8 cellular contexts compared by ENCODE assay signal in the genomic region with DNA sequence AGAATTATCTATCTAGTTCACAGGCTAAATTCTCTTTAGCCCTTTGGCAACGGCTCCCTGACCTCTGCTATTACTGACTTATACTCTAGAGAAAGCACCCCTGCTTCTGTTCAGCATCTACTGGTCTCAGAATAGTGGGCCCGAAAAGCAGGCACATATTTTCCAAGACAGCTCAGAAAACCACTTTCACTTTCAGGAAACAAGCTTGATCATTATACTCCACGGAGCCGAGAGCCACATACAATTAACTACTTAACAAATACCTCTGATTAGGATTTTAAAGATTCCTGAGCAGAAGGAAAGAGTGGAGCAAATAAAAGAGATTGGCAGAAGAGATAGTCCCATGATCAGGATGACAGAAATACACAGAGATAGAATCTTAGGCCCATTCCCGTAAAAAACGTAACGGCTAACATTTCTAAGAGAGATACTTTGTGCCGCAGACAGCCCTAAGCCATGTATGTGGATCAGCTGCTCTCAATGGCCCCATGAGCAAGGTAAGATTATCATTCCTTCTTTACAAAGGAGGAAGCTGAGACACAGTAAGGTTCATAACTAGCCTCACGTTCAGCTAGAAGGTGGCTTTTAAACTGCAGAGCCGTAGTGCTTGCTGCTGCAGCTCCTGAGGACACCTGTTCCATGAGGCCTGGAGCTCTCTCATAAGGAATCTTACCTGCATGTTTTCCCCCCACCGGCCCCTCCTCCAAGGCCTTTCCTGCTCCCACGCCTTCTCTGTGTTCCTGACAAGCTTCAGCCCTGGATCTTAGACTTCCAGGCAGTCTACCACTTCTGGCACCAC.
DNase-seq lines count a peak whose midpoint lies in the region; ATAC-seq and TF ChIP-seq lines count a peak whose summit lies in the region.

No MANE protein-coding gene starts in this region.

- ATAC-seq in T-helper 17 cell (peak; percentile 38), esophagus mucosa (no peak), HG02610 (IDR thresholded peaks at IDR 0.05; ENCODE audit: unreplicated experiment) (no peak)

- no peaks in the 10 kb centered on the region for H4K20me1 ChIP-seq in BLaER1 treated with 17β-estradiol and CSF1 and Interleukin-3, amounts not matched to agents 10 nM and 100 nM
- H4K20me1 ChIP-seq in fibroblast of lung (ENCODE audit: control insufficient read depth, extremely low read depth, insufficient read depth, low read length): no peaks in the 10 kb centered on the region

- no peak for DNase-seq in T-helper 17 cell
- DNase-seq in fibroblast of lung (ENCODE audit: low read depth in 2 of 2): peak; percentile 33 to 56
- no peak for DNase-seq in BE2C
- no peak for DNase-seq in A172 (ENCODE audit: low spot score)

- peak overlapping the region in 10 of 11 experiments; percentile 8 to 74 (median 58); a peak in 19 of 22 replicates for H3K27ac ChIP-seq in BLaER1 treated with 17β-estradiol and CSF1 and Interleukin-3, amounts not matched to agents 10 nM and 100 nM
- no peak overlapping the region for H3K27ac ChIP-seq in fibroblast of lung (ENCODE audit: insufficient read depth, low read length)
- H3K27ac ChIP-seq in parathyroid adenoma: peak overlapping the region; percentile 49

- peaks cover 25 to 91% (median 79%) of the 10 kb centered on the region in 10 experiments for H3K4me1 ChIP-seq in BLaER1 treated with 17β-estradiol and CSF1 and Interleukin-3, amounts not matched to agents 10 nM and 100 nM
- H3K4me1 ChIP-seq in fibroblast of lung (ENCODE audit: control insufficient read depth, extremely low read depth, insufficient read depth, low read length) (no peaks in the 10 kb centered on the region), parathyroid adenoma (peaks cover 9% of the 10 kb centered on the region), BE2C (no peaks in the 10 kb centered on the region)

- H3K27ac Mint-ChIP-seq in T-helper 17 cell: peak overlapping the region; percentile 97

- peak overlapping the region; percentile 68 for H2AFZ ChIP-seq in fibroblast of lung (ENCODE audit: low read length)
- H2AFZ ChIP-seq in parathyroid adenoma: peak overlapping the region; percentile 33

- no peaks in the 10 kb centered on the region for H3K27me3 ChIP-seq in BLaER1 treated with 17β-estradiol and CSF1 and Interleukin-3, amounts not matched to agents 10 nM and 100 nM
- H3K27me3 ChIP-seq in fibroblast of lung (ENCODE audit: control insufficient read depth, insufficient read depth, low read length) (no peaks in the 10 kb centered on the region), parathyroid adenoma (ENCODE audit: control insufficient read depth, insufficient read depth, low read length) (no peaks in the 10 kb centered on the region), BE2C (no peaks in the 10 kb centered on the region)

- H3K4me1 Mint-ChIP-seq in T-helper 17 cell: peaks cover 34% of the 10 kb centered on the region

- peak overlapping the region in 7 of 10 experiments; percentile 1 to 41 (median 26); a peak in 8 of 20 replicates for H3K4me3 ChIP-seq in BLaER1 treated with 17β-estradiol and CSF1 and Interleukin-3, amounts not matched to agents 10 nM and 100 nM
- peak overlapping the region in 2 of 4 experiments; percentile 2 to 4 for H3K4me3 ChIP-seq in fibroblast of lung (replicated peaks in 1 of 4; ENCODE audit: control extremely low read depth in 1 of 4, insufficient read depth in 1 of 4, low read depth in 3 of 4, low read length in 4 of 4)
- no peak overlapping the region for H3K4me3 ChIP-seq in parathyroid adenoma (ENCODE audit: low read depth, low read length)
- no peak overlapping the region for H3K4me3 ChIP-seq in BE2C (ENCODE audit: low read depth, low read length)

- H3K36me3 Mint-ChIP-seq in T-helper 17 cell (ENCODE audit: low read depth): no peaks in the 10 kb centered on the region

- H3K79me2 ChIP-seq in fibroblast of lung (ENCODE audit: control insufficient read depth, insufficient read depth, low read length) (no peaks in the 10 kb centered on the region), parathyroid adenoma (no peaks in the 10 kb centered on the region)

- peaks cover 0 to 28% (median 19%) of the 10 kb centered on the region in 11 experiments; a peak in 14 of 22 replicates for H3K9me3 ChIP-seq in BLaER1 treated with 17β-estradiol and CSF1 and Interleukin-3, amounts not matched to agents 10 nM and 100 nM (replicated peaks in 1 of 11)
- no peaks in the 10 kb centered on the region for H3K9me3 ChIP-seq in T-helper 17 cell (ENCODE audit: control insufficient read depth, low read length, poor library complexity, severe bottlenecking)
- no peaks in the 10 kb centered on the region for H3K9me3 ChIP-seq in fibroblast of lung (ENCODE audit: control insufficient read depth, insufficient read depth, low read depth, low read length)
- H3K9me3 ChIP-seq in parathyroid adenoma (ENCODE audit: control insufficient read depth, low read length): no peaks in the 10 kb centered on the region
- no peaks in the 10 kb centered on the region for H3K9me3 ChIP-seq in BE2C

- TF ChIP-seq CTCF in fibroblast of lung (conservative IDR thresholded peaks at IDR 0.05 in 1 of 2, IDR thresholded peaks at IDR 0.05 in 1 of 2; ENCODE audit: low read depth in 1 of 2, low read length in 2 of 2): no peak
- TF ChIP-seq CTCF in parathyroid adenoma (IDR thresholded peaks at IDR 0.05): no peak
- TF ChIP-seq CTCF in BE2C (IDR thresholded peaks at IDR 0.05; ENCODE audit: low read depth, low read length): no peak

- peak overlapping the region; percentile 56 to 91 (median 79) for H3K4me2 ChIP-seq in BLaER1 treated with 17β-estradiol and CSF1 and Interleukin-3, amounts not matched to agents 10 nM and 100 nM
- H3K4me2 ChIP-seq in fibroblast of lung (ENCODE audit: extremely low read depth, insufficient read depth, low read length): peak overlapping the region; percentile 67
- H3K4me2 ChIP-seq in parathyroid adenoma (ENCODE audit: low read length): no peak overlapping the region

- H3K9ac ChIP-seq in BLaER1 treated with 17β-estradiol and CSF1 and Interleukin-3, amounts not matched to agents 10 nM and 100 nM: peak overlapping the region in 10 of 11 experiments; percentile 38 to 72 (median 54); a peak in 18 of 22 replicates
- no peak overlapping the region for H3K9ac ChIP-seq in fibroblast of lung (ENCODE audit: insufficient read depth, low read length)
- no peak overlapping the region for H3K9ac ChIP-seq in parathyroid adenoma

- H3K4me3 Mint-ChIP-seq in T-helper 17 cell: peak overlapping the region; percentile 82

- no peaks in the 10 kb centered on the region for H3K27me3 Mint-ChIP-seq in T-helper 17 cell

- no peaks in the 10 kb centered on the region for H3K36me3 ChIP-seq in BLaER1 treated with 17β-estradiol and CSF1 and Interleukin-3, amounts not matched to agents 10 nM and 100 nM
- no peaks in the 10 kb centered on the region for H3K36me3 ChIP-seq in fibroblast of lung (ENCODE audit: control insufficient read depth, insufficient read depth, low read length)
- H3K36me3 ChIP-seq in parathyroid adenoma (ENCODE audit: control insufficient read depth, insufficient read depth, low read length): no peaks in the 10 kb centered on the region
- H3K36me3 ChIP-seq in BE2C: no peaks in the 10 kb centered on the region

Comparison
In these comparisons a context has a peak if more than half of its experiments do, and no peak if none do; other contexts are left out.
1. H3K4me3 ChIP-seq: peak in BLaER1 treated with 17β-estradiol and CSF1 and Interleukin-3, amounts not matched to agents 10 nM and 100 nM (7 of 10); none in parathyroid adenoma (single experiment) and BE2C (single experiment).
2. H3K9ac ChIP-seq: peak in BLaER1 treated with 17β-estradiol and CSF1 and Interleukin-3, amounts not matched to agents 10 nM and 100 nM (10 of 11); none in fibroblast of lung (single experiment) and parathyroid adenoma (single experiment).
3. DNase-seq: peak in fibroblast of lung (2 of 2); none in T-helper 17 cell (0 of 3), BE2C (single experiment) and A172 (single experiment).